8 cellular contexts compared by ENCODE assay signal in genomic region chr19:37334179-37335071, GRCh38. TPM values are rescaled to one million over a fixed set of nuclear protein-coding genes. Genes with fewer than 3 reads are reported as not detected.
A peak's percentile ranks its signal among the peaks of the same experiment; 100 is the strongest.
DNase-seq lines count a peak whose midpoint lies in the region; ATAC-seq and TF ChIP-seq lines count a peak whose summit lies in the region.

No MANE protein-coding gene starts in this region.

- peaks cover 83% of the 10 kb centered on the region for H3K36me3 Mint-ChIP-seq in activated T-cell treated with anti-CD3 and anti-CD28 coated beads, Interleukin-2, amount 50 U/mL, for 24 hours (ENCODE audit: low read depth)

- peaks cover 10% of the 10 kb centered on the region for H3K9me3 Mint-ChIP-seq in activated T-cell treated with anti-CD3 and anti-CD28 coated beads, Interleukin-2, amount 50 U/mL, for 24 hours

- peak overlapping the region; percentile 89 for H3K27ac Mint-ChIP-seq in activated T-cell treated with anti-CD3 and anti-CD28 coated beads, Interleukin-2, amount 50 U/mL, for 24 hours

- peak overlapping the region; percentile 89 for H3K4me3 Mint-ChIP-seq in activated T-cell treated with anti-CD3 and anti-CD28 coated beads, Interleukin-2, amount 50 U/mL, for 24 hours

- peak; percentile 79 for TF ChIP-seq POLR2A in erythroblast (IDR thresholded peaks at IDR 0.05; ENCODE audit: low read length)

- H3K4me1 Mint-ChIP-seq in activated T-cell treated with anti-CD3 and anti-CD28 coated beads, Interleukin-2, amount 50 U/mL, for 24 hours (ENCODE audit: low read depth), result peaks cover 36% of the 10 kb centered on the region

- CTCF ChIA-PET in GM10248 (lab: Yijun Ruan, JAX), result no interaction called here

- POLR2A ChIA-PET in GM10248 (lab: Yijun Ruan, JAX), result interaction anchor here (1.3 kb wide), 1 partner anchor 36 kb away, joined by 4 read pairs; the partner anchor contains the start of gene ZNF527

- peak; percentile 90 for DNase-seq in GM10248 (ENCODE audit: extremely low spot score)
- peak; percentile 53 for DNase-seq in NCI-H774 (lab: John Stamatoyannopoulos, UW)
- peak; percentile 86 for DNase-seq in activated T-cell treated with anti-CD3 and anti-CD28 coated beads, Interleukin-2, amount 50 U/mL, for 24 hours
- peak; percentile 92 for DNase-seq in erythroblast (lab: John Stamatoyannopoulos, UW)
- peak; percentile 94 for DNase-seq in mucosa of gallbladder (ENCODE audit: low spot score)
- DNase-seq in stimulated activated CD8-positive, alpha-beta memory T cell treated with anti-CD3 and anti-CD28 coated beads, Interleukin-2, amount 100 ng/mL, for 48 hours (ENCODE audit: low read depth in 2 of 2), result peak; percentile 64 to 79
- no peak for DNase-seq in OCI-M2 (lab: John Stamatoyannopoulos, UW; ENCODE audit: unreplicated experiment)

- no peak for TF ChIP-seq CTCF in GM10248 (IDR thresholded peaks at IDR 0.05; ENCODE audit: control extremely low read depth, extremely low read depth, low read depth, missing control alignments)

- peak; percentile 82 for ATAC-seq in HG03060 (IDR thresholded peaks at IDR 0.05; ENCODE audit: low read depth, unreplicated experiment)

- H3K27me3 Mint-ChIP-seq in activated T-cell treated with anti-CD3 and anti-CD28 coated beads, Interleukin-2, amount 50 U/mL, for 24 hours, result no peaks in the 10 kb centered on the region

RNA-seq across cellular contexts. Expression of gene ZNF527, which starts 36.5 kb away (rescaled TPM):
- total RNA-seq in mucosa of gallbladder, result 5.9 TPM
